ENCODE assay signal across 15 cellular contexts in the genomic region with DNA sequence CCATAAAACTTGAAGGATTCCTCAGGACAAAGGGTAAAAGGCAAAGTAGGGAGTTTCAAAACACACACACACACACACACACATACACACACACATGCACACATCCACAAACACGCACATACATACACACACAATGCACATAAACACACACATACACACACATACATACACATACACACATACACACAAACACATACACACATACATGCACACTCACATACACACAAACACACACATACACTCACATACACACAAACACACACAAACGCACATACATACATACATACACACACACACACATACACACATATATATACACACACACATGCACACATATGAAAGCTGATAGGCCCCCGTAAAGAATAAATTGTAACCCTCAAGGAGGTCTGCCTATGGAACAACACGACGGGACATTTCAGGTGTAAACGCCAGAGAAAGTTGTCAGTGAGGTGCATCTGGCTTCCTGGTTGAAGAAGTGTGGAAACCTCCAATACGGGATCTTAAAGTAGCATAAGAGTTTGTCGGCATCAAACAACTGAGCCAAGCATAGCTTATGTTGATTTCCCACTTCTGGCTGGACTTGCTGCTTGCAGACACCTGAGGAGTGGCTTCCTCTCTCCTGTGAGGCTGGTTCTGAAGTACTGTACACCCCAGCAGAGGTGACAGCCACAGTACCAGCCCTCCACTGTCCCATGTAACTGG. TPM values are rescaled to one million over a fixed set of nuclear protein-coding genes. Genes with fewer than 3 reads are reported as not detected.
DNase-seq lines count a peak whose midpoint lies in the region; ATAC-seq, FAIRE-seq and TF ChIP-seq lines count a peak whose summit lies in the region.
"Had no signal": no experiment of that assay in that cellular context is flagged by ENCODE, and none has a peak within 500 bp of the region (broad histone marks: within the 10 kb centered on the region; RNA-seq: fewer than 3 reads in every experiment).

No MANE protein-coding gene starts in this region.

- H3K27me3 ChIP-seq in HepG2 (ENCODE audit: control insufficient read depth in 1 of 2, insufficient read depth in 2 of 2, low read length in 2 of 2) (peaks cover 5 to 39% of the 10 kb centered on the region in 2 experiments; a peak in 4 of 5 replicates), right lobe of liver (no peaks in the 10 kb centered on the region), SU-DHL-6 (ENCODE audit: low read length) (no peaks in the 10 kb centered on the region)
- H3K27me3 ChIP-seq: testis had no signal

- H3K9me3 ChIP-seq in HepG2 (ENCODE audit: low read length) (no peaks in the 10 kb centered on the region), right lobe of liver (no peaks in the 10 kb centered on the region), SU-DHL-6 (ENCODE audit: insufficient read depth, low read length) (no peaks in the 10 kb centered on the region)
- H3K9me3 ChIP-seq: testis had no signal

- no peaks in the 10 kb centered on the region for H3K9me3 Mint-ChIP-seq in memory B cell
- H3K9me3 Mint-ChIP-seq in Calu3 (ENCODE audit: low read depth, unreplicated experiment): no peaks in the 10 kb centered on the region
- H3K9me3 Mint-ChIP-seq: GM23338 had no signal

- H3K9ac ChIP-seq in HepG2 (ENCODE audit: insufficient read depth, low read depth, low read length): no peak overlapping the region
- peak overlapping the region; percentile 96 for H3K9ac ChIP-seq in SU-DHL-6 (ENCODE audit: low read length)

- POLR2A ChIA-PET in HepG2 (lab: Yijun Ruan, JAX): no interaction called here

- no peak overlapping the region for H3K27ac ChIP-seq in HepG2 (ENCODE audit: extremely low read length, insufficient read depth, low read length)
- no peak overlapping the region for H3K27ac ChIP-seq in right lobe of liver
- peak overlapping the region; percentile 97 for H3K27ac ChIP-seq in SU-DHL-6 (ENCODE audit: low read depth, low read length)
- H3K27ac ChIP-seq: testis had no signal

- H3K36me3 ChIP-seq in HepG2 (replicated peaks in 1 of 2; ENCODE audit: control insufficient read depth in 1 of 2, insufficient read depth in 2 of 2, low read length in 2 of 2) (no peaks in the 10 kb centered on the region), right lobe of liver (no peaks in the 10 kb centered on the region), SU-DHL-6 (ENCODE audit: low read length) (peaks cover 29% of the 10 kb centered on the region)

- FAIRE-seq in HepG2 (lab: Jason Lieb, UNC): no peak
- FAIRE-seq: D721Med had no signal

- TF ChIP-seq CTCF in HepG2 (CRISPR knock-in tag; IDR thresholded peaks at IDR 0.05): no peak
- TF ChIP-seq CTCF in right lobe of liver (IDR thresholded peaks at IDR 0.05): no peak
- TF ChIP-seq CTCF in SU-DHL-6 (IDR thresholded peaks at IDR 0.05; ENCODE audit: insufficient read depth, low read length, poor library complexity, severe bottlenecking): no peak
- no peak for TF ChIP-seq CTCF in Calu3 (IDR thresholded peaks at IDR 0.05; ENCODE audit: unreplicated experiment)

- no peak overlapping the region for H3K4me2 ChIP-seq in HepG2 (ENCODE audit: low read depth, low read length)
- peak overlapping the region; percentile 97 for H3K4me2 ChIP-seq in SU-DHL-6 (ENCODE audit: low read depth, low read length, poor library complexity, severe bottlenecking)
- H3K4me2 ChIP-seq: GM23338 had no signal

- no peaks in the 10 kb centered on the region for H3K9me2 ChIP-seq in SU-DHL-6 (replicated peaks; ENCODE audit: insufficient read depth, low read length)

- H3K4me1 Mint-ChIP-seq in memory B cell (peaks cover 44% of the 10 kb centered on the region), Calu3 (ENCODE audit: low read depth, unreplicated experiment) (no peaks in the 10 kb centered on the region)

- intact Hi-C loops in HepG2 (cut with micrococcal nuclease; ENCODE audit: unreplicated experiment) (no loop called here), right lobe of liver (cut with DNase I) (no loop called here), Calu3 (cut with micrococcal nuclease; ENCODE audit: unreplicated experiment) (no loop called here)

- no peak overlapping the region for H3K4me3 ChIP-seq in HepG2 (replicated peaks in 1 of 3; ENCODE audit: insufficient read depth in 1 of 3, low read depth in 2 of 3, low read length in 3 of 3)
- H3K4me3 ChIP-seq in right lobe of liver: no peak overlapping the region
- peak overlapping the region; percentile 66 for H3K4me3 ChIP-seq in SU-DHL-6 (ENCODE audit: insufficient read depth, low read length, poor library complexity, severe bottlenecking)
- H3K4me3 ChIP-seq: GM23338, testis had no signal

- TF ChIP-seq EP300 in HepG2 (IDR thresholded peaks at IDR 0.05; ENCODE audit: low read depth in 2 of 2, low read length in 2 of 2) (no peak), HepG2 (CRISPR knock-in tag; IDR thresholded peaks at IDR 0.05; ENCODE audit: borderline replicate concordance) (no peak)

- H3K79me2 ChIP-seq in HepG2 (ENCODE audit: insufficient read depth, low read length): no peaks in the 10 kb centered on the region
- H3K79me2 ChIP-seq in SU-DHL-6 (ENCODE audit: insufficient read depth, low read length): peaks cover 94% of the 10 kb centered on the region

- H3K36me3 Mint-ChIP-seq in memory B cell (peaks cover 6% of the 10 kb centered on the region), Calu3 (ENCODE audit: insufficient read depth, unreplicated experiment) (peaks cover 2% of the 10 kb centered on the region)

- 35% methylated on average over 8 of the region's 8 CpGs for WGBS in HepG2 (ENCODE audit: low lambda C conversion rate)
- 69% methylated on average over 8 of the region's 8 CpGs for WGBS in right lobe of liver (ENCODE audit: insufficient coverage, low coverage, low lambda C conversion rate, missing lambda C conversion rate)

- no peak for ATAC-seq in HepG2
- no peak for ATAC-seq in right lobe of liver
- ATAC-seq in memory B cell (ENCODE audit: low read depth): no peak
- ATAC-seq in HG03469 (IDR thresholded peaks at IDR 0.05; ENCODE audit: unreplicated experiment): no peak
- ATAC-seq: GM23338 had no signal

- H3K4me3 Mint-ChIP-seq in memory B cell (peak overlapping the region; percentile 1), Calu3 (ENCODE audit: low read depth, unreplicated experiment) (no peak overlapping the region)
- H3K4me3 Mint-ChIP-seq: GM23338 had no signal

- TF ChIP-seq RAD21 in HepG2 (CRISPR knock-in tag; IDR thresholded peaks at IDR 0.05): no peak

- H2AFZ ChIP-seq in HepG2 (ENCODE audit: low read length) (no peak overlapping the region), SU-DHL-6 (ENCODE audit: low read depth, low read length, severe bottlenecking) (no peak overlapping the region)
- H2AFZ ChIP-seq: GM23338 had no signal

- H3K4me1 ChIP-seq in HepG2 (ENCODE audit: insufficient read depth, low read length) (0 out of 2 replicates have a peak, but pooled peaks cover 3% of the 10 kb centered on the region), right lobe of liver (peaks cover 0 to 34% (median 16%) of the 10 kb centered on the region in 4 donors)

- H3K27me3 Mint-ChIP-seq in memory B cell: peaks cover 34% of the 10 kb centered on the region
- H3K27me3 Mint-ChIP-seq in Calu3 (ENCODE audit: unreplicated experiment): peaks cover 63% of the 10 kb centered on the region

- BruUV-seq in HepG2 (replicated peaks; lab: Mats Ljungman, UMichigan) (no TSS peak), Calu3 (replicated peaks; lab: Mats Ljungman, UMichigan) (no TSS peak)

- H4K20me1 ChIP-seq in HepG2 (ENCODE audit: insufficient read depth, low read length) (no peaks in the 10 kb centered on the region), SU-DHL-6 (ENCODE audit: low read depth, low read length) (peaks cover 41% of the 10 kb centered on the region)

- H3K27ac Mint-ChIP-seq in memory B cell (no peak overlapping the region), Calu3 (ENCODE audit: unreplicated experiment) (no peak overlapping the region)
- H3K27ac Mint-ChIP-seq: GM23338 had no signal

- H3F3A ChIP-seq in SU-DHL-6 (ENCODE audit: insufficient read depth): peaks cover 37% of the 10 kb centered on the region

- DNase-seq in HepG2 (ENCODE audit: low spot score) (no peak), right lobe of liver (no peak), memory B cell (ENCODE audit: low spot score in 2 of 2) (no peak), medulla oblongata (ENCODE audit: extremely low spot score) (no peak), Calu3 (no peak)
- no peak for DNase-seq in stimulated activated CD4-positive, alpha-beta T cell treated with anti-CD3 and anti-CD28 coated beads, Interleukin-12 subunit alpha, Interleukin-12 subunit beta, amount 100 ng/mL, for 4 hours
- DNase-seq: activated CD4-positive, alpha-beta T cell treated with anti-CD3 and anti-CD28 coated beads, Interleukin-2, amount 50 U/mL, for 4 hours; NCI-H1092; NCI-H2171; Right ventricle myocardium superior; testis had no signal

- CTCF ChIA-PET in HepG2 (lab: Yijun Ruan, JAX; ENCODE audit: low intra/inter-chr PET ratio, low total read pairs): no interaction called here
- CTCF ChIA-PET in Calu3 (lab: Charles Lee): no interaction called here

- TF ChIP-seq POLR2A in HepG2 (IDR thresholded peaks at IDR 0.05; ENCODE audit: insufficient read depth in 1 of 2, low read depth in 2 of 2, low read length in 2 of 2) (no peak), right lobe of liver (IDR thresholded peaks at IDR 0.05) (no peak)

- in situ Hi-C loops in HepG2 (cut with HindIII; ENCODE audit: extremely low pct_ligation_motif_present, low pct_unique_long_range_greater_than_20kb): no loop called here

RNA-seq across cellular contexts. Expression of a gene that starts 5.8 kb away (rescaled TPM):
- not detected in 2 replicates for total RNA-seq in HepG2 (2016; rRNA removed; fragmentation: Illumina TruSeq; extraction: Trizol)
- total RNA-seq in HepG2 (2016; cell fraction: cytosol; rRNA removed; fragmentation: Illumina TruSeq; extraction: Trizol; ENCODE audit: low read depth): 0.40 TPM in 1 of 2 replicates, not detected in the other
- not detected in 2 replicates for total RNA-seq in HepG2 (2016; cell fraction: insoluble cytoplasmic fraction; rRNA removed; fragmentation: Illumina TruSeq; extraction: Trizol)
- total RNA-seq in HepG2 (2016; cell fraction: membrane; rRNA removed; fragmentation: Illumina TruSeq; extraction: Trizol): not detected in 2 replicates
- not detected in 2 replicates for total RNA-seq in HepG2 (2016; cell fraction: nucleus; rRNA removed; fragmentation: Illumina TruSeq; extraction: Trizol)
- 0.24 TPM in 1 of 2 replicates, not detected in the other for polyA plus RNA-seq in HepG2 (2011; rRNA removed)
- polyA plus RNA-seq in HepG2 (2011; cell fraction: cytosol; rRNA removed): 0.08 and 0.22 TPM in 2 replicates
- polyA plus RNA-seq in HepG2 (2011; cell fraction: nucleus; rRNA removed): 0.23 and 0.29 TPM in 2 replicates
- polyA plus RNA-seq in HepG2 (2012): 0.30 and 0.35 TPM in 2 replicates
- polyA plus RNA-seq in HepG2 (2016; cell fraction: cytosol; fragmentation: Illumina TruSeq; extraction: Trizol; ENCODE audit: low read depth): not detected in 2 replicates
- polyA plus RNA-seq in HepG2 (2016; cell fraction: insoluble cytoplasmic fraction; fragmentation: Illumina TruSeq; extraction: Trizol; ENCODE audit: low read depth): not detected in 2 replicates
- not detected in 2 replicates for polyA plus RNA-seq in HepG2 (2016; cell fraction: membrane; fragmentation: Illumina TruSeq; extraction: Trizol; ENCODE audit: low read depth)
- polyA plus RNA-seq in HepG2 (2016; cell fraction: nucleus; fragmentation: Illumina TruSeq; extraction: Trizol; ENCODE audit: insufficient read depth, low read depth): not detected in 2 replicates
- 0.12 TPM in 1 of 2 replicates, not detected in the other for polyA minus RNA-seq in HepG2 (2011; rRNA and poly(A)+ RNA removed; ENCODE audit: low replicate concordance)
- polyA minus RNA-seq in HepG2 (2011; cell fraction: cytosol; rRNA and poly(A)+ RNA removed): not detected in 2 replicates
- polyA minus RNA-seq in HepG2 (2011; cell fraction: nucleus; rRNA and poly(A)+ RNA removed): not detected in 2 replicates
- total RNA-seq in right lobe of liver: 10 to 100 TPM; 15.1 to 36.0 (median 19.8) TPM
- total RNA-seq in Calu3 (2022): 1.6 and 1.8 TPM in 2 replicates
